In the genomic region with DNA sequence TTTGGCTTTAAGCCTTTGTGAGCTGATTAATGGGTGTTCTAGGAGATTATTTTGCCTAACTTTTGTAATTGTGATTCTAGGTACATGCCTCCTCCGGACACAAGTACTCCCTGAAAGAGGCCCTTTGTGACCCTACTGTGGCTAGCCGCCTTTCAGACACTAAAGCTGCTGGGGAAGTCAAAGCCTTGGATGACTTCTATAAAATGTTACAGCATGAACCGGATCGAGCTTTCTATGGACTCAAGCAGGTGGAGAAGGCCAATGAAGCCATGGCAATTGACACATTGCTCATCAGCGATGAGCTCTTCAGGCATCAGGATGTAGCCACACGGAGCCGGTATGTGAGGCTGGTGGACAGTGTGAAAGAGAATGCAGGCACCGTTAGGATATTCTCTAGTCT, we compare ENCODE assay signal across 8 cellular contexts. TPM values are rescaled to one million over a fixed set of nuclear protein-coding genes. Genes with fewer than 3 reads are reported as not detected.
DNase-seq lines count a peak whose midpoint lies in the region; ATAC-seq and FAIRE-seq lines count a peak whose summit lies in the region.

No MANE protein-coding gene starts in this region.

- no peak for ATAC-seq in GM19397 (IDR thresholded peaks at IDR 0.05; ENCODE audit: unreplicated experiment)

- peaks cover 5% of the 10 kb centered on the region for H3K36me3 ChIP-seq in neuron (ENCODE audit: insufficient read depth, low read length)

- H2AFZ ChIP-seq in neuron (ENCODE audit: low read depth, low read length), result no peak overlapping the region

- DNase-seq in NOMO-1 treated with DMSO at 0.1 percent for 48 hours (lab: John Stamatoyannopoulos, UW; ENCODE audit: unreplicated experiment), result peak; percentile 23
- DNase-seq in NOMO-1 treated with dmso at 0.1 percent for 144 hours (lab: John Stamatoyannopoulos, UW; ENCODE audit: unreplicated experiment), result no peak
- peak; percentile 21 for DNase-seq in SK-N-DZ (ENCODE audit: low spot score)
- no peak for DNase-seq in epithelial cell of prostate (ENCODE audit: low read depth, low spot score)
- DNase-seq in RCC 7860 (ENCODE audit: low spot score), result no peak
- no peak for DNase-seq in NCI-H446 (lab: John Stamatoyannopoulos, UW)

- peak overlapping the region; percentile 62 for H3K4me3 ChIP-seq in neuron (ENCODE audit: low read length)

- no peaks in the 10 kb centered on the region for H3K27me3 ChIP-seq in neuron (ENCODE audit: insufficient read depth, low read length)

- peaks cover 21% of the 10 kb centered on the region for H3K4me1 ChIP-seq in neuron (ENCODE audit: insufficient read depth, low read length)

- peak overlapping the region; percentile 99 for H3K27ac ChIP-seq in epithelial cell of prostate

- no peaks in the 10 kb centered on the region for H3K9me3 ChIP-seq in neuron (ENCODE audit: low read length)

- no peak for FAIRE-seq in RCC 7860 (lab: Jason Lieb, UNC)

RNA-seq across cellular contexts. Expression of a gene that starts 13.6 kb away (rescaled TPM):
- polyA plus RNA-seq in SK-N-DZ (2014; cell fraction: cytosol; rRNA removed), result 4.8 and 5.1 TPM in 2 replicates
- polyA plus RNA-seq in SK-N-DZ (2014; cell fraction: nucleus; rRNA removed), result 7.5 and 10.5 TPM in 2 replicates

RNA-seq across cellular contexts. Expression of a gene that starts 13.6 kb away (rescaled TPM):
- polyA plus RNA-seq in SK-N-DZ (2014; cell fraction: cytosol; rRNA removed), result 18.6 and 23.2 TPM in 2 replicates
- polyA plus RNA-seq in SK-N-DZ (2014; cell fraction: nucleus; rRNA removed), result 13.3 and 13.7 TPM in 2 replicates

Comparison
In these comparisons a context has a peak if more than half of its experiments do, and no peak if none do; other contexts are left out.
1. DNase-seq: peak in NOMO-1 treated with DMSO at 0.1 percent for 48 hours (single experiment) and SK-N-DZ (single experiment); none in NOMO-1 treated with dmso at 0.1 percent for 144 hours (single experiment), epithelial cell of prostate (single experiment), RCC 7860 (single experiment) and NCI-H446 (0 of 2).